8 cellular contexts compared by ENCODE assay signal in the genomic region with DNA sequence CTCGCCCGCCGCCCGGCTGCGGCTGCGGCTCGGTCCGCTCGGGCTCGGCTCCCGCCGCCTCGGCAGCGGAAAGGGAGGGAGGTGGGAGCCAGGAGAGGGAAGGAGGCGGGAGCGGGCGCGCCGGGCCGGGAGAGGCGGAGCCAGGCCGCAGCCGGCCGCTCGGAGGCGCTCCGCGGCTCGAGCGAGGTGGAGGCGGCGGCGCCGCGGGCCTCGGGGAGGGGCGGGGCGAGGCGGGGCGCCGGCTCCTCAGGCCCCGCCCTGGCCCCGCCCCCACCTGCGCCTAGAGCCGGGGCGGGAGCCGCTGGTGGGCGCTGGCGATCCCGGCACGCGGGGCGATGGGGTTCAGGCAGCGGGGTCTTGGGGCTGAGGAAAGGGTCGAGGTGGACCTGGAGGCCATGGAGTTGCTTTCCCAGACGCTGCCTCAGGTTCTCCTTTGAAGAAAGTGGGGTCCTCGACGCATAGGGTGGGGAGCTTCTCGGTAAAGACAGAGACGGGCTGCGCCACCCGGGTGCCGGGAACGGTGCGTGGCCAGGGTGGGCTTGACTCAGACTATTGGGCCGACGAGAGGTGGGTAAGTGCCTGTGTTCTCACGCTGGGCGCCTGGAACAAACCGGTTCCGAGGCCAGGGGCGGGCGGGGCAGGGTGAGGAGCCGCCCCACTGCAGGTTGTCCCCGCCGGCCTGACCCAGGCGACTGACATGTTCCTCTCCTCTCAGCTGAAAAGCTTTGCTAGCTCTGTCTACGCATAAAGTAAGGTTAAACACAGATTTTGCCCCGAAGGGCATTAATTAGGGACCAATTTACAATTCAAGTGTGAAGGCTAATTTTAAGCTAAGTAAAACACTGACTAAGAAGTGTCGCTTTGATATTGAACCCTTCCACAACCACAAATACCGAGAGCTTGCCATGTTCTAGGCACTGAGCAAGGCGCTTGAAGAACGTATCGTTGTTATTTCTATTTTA. TPM values are rescaled to one million over a fixed set of nuclear protein-coding genes. Genes with fewer than 3 reads are reported as not detected.
DNase-seq lines count a peak whose midpoint lies in the region; ATAC-seq, FAIRE-seq and TF ChIP-seq lines count a peak whose summit lies in the region.

A gene (minus strand): TSS at position 75 of the 962 bp plus-strand sequence. CDS start 218 bp downstream, outside the sequence.

- H2BK5ac ChIP-seq in neuronal stem cell (ENCODE audit: low read length) = no peak within 1 kb of the TSS

- H3K79me1 ChIP-seq in neuronal stem cell (ENCODE audit: low read depth, low read length) = no peaks in the 10 kb centered on the region

- peak within 1 kb of the TSS; percentile 8 for H2AK5ac ChIP-seq in neuronal stem cell (ENCODE audit: low read depth, low read length)

- peak within 1 kb of the TSS; percentile 22 for H2BK12ac ChIP-seq in neuronal stem cell (ENCODE audit: low read length)

- in situ Hi-C loops in SK-MEL-5 (cut with HindIII; ENCODE audit: low pct_unique_long_range_greater_than_20kb, low sequenced_read_pairs) = no loop called here

- H3K4ac ChIP-seq in neuronal stem cell (ENCODE audit: low read length) = no peak within 1 kb of the TSS

- H3K9ac ChIP-seq in KMS-11 (peak within 1 kb of the TSS; percentile 55), neuronal stem cell (ENCODE audit: low read depth, low read length, poor library complexity) (peak within 1 kb of the TSS; percentile 86), stomach smooth muscle (ENCODE audit: low read length in 2 of 2) (peak within 1 kb of the TSS; percentile 73 to 74)

- H3K9me3 ChIP-seq in neuronal stem cell (replicated peaks in 1 of 2; ENCODE audit: control insufficient read depth in 2 of 2, insufficient read depth in 1 of 2, low read depth in 1 of 2, low read length in 2 of 2) (no peaks in the 10 kb centered on the region), stomach smooth muscle (ENCODE audit: control insufficient read depth in 2 of 2, low read length in 2 of 2) (no peaks in the 10 kb centered on the region)

- peak within 1 kb of the TSS; percentile 82 for H3K14ac ChIP-seq in neuronal stem cell (ENCODE audit: low read length)

- peak within 1 kb of the TSS; percentile 99 for H2AFZ ChIP-seq in KMS-11 (ENCODE audit: low read depth)
- H2AFZ ChIP-seq in neuronal stem cell (ENCODE audit: low read length) = peak within 1 kb of the TSS; percentile 100

- H3K4me1 ChIP-seq in KMS-11 (ENCODE audit: low read depth, poor library complexity, severe bottlenecking) (peaks cover 13% of the 10 kb centered on the region), neuronal stem cell (ENCODE audit: control insufficient read depth in 2 of 2, insufficient read depth in 1 of 2, low read depth in 1 of 2, low read length in 2 of 2) (peaks cover 5 to 8% of the 10 kb centered on the region in 2 donors), stomach smooth muscle (ENCODE audit: control insufficient read depth, insufficient read depth, low read length) (peaks cover 18% of the 10 kb centered on the region)

- H3K4me2 ChIP-seq in KMS-11 (peak within 1 kb of the TSS; percentile 100), neuronal stem cell (ENCODE audit: insufficient read depth, low read length, poor library complexity, severe bottlenecking) (peak within 1 kb of the TSS; percentile 96)

- 0 out of 2 replicates have a peak, but pooled peaks have one; percentile 14 for TF ChIP-seq CTCF in KMS-11 (conservative IDR thresholded peaks at IDR 0.05; ENCODE audit: low read depth, low read length)

- no peak within 1 kb of the TSS for H3K4me3 ChIP-seq in KMS-11 (IDR thresholded peaks at IDR 0.05; ENCODE audit: insufficient read depth, low read depth, low read length)
- peak within 1 kb of the TSS; percentile 74 to 96 for H3K4me3 ChIP-seq in neuronal stem cell (ENCODE audit: low read length in 2 of 2)
- peak within 1 kb of the TSS; percentile 80 to 82 for H3K4me3 ChIP-seq in stomach smooth muscle (ENCODE audit: low read length in 2 of 2)

- H4K20me1 ChIP-seq in KMS-11 (ENCODE audit: insufficient read depth) = no peaks in the 10 kb centered on the region

- peak within 1 kb of the TSS; percentile 75 for H2BK15ac ChIP-seq in neuronal stem cell (ENCODE audit: low read length)

- H4K91ac ChIP-seq in neuronal stem cell (ENCODE audit: low read depth, low read length, poor library complexity) = peak within 1 kb of the TSS; percentile 72

- peaks cover 3% of the 10 kb centered on the region; the same call in 1 of the 2 replicates for H3K79me2 ChIP-seq in KMS-11 (ENCODE audit: insufficient read depth, low read depth)

- H2BK120ac ChIP-seq in neuronal stem cell (ENCODE audit: low read depth, low read length) = no peak within 1 kb of the TSS

- no CpG with 5 or more reads among the region's 84 CpGs for WGBS in neuronal stem cell (ENCODE audit: extremely low coverage in 2 of 2, insufficient read length in 2 of 2, insufficient replicate concordance in 1 of 2), 2 donors

- peak; percentile 84 for ATAC-seq in GM21717 (IDR thresholded peaks at IDR 0.05; ENCODE audit: unreplicated experiment)

- H4K8ac ChIP-seq in neuronal stem cell (ENCODE audit: low read depth, low read length) = peak within 1 kb of the TSS; percentile 43

- DNase-seq in DMS79 (lab: John Stamatoyannopoulos, UW) (peak; percentile 7), SK-MEL-5 (ENCODE audit: low read depth, low spot score) (peak; percentile 82), frontal cortex (ENCODE audit: low spot score in 2 of 2) (peak; percentile 95 to 96), neuronal stem cell (ENCODE audit: low spot score) (peak; percentile 89)
- peak; percentile 74 for DNase-seq in activated naive CD4-positive, alpha-beta T cell treated with Interleukin-2 at 50 U/mL for 16 hours

- no peaks in the 10 kb centered on the region; the same call in 1 of the 2 replicates for H3K27me3 ChIP-seq in KMS-11 (ENCODE audit: insufficient read depth, low read depth)
- H3K27me3 ChIP-seq in neuronal stem cell (ENCODE audit: control insufficient read depth in 3 of 3, insufficient read depth in 3 of 3, low read depth in 1 of 3, low read length in 3 of 3) = peaks cover 2 to 17% (median 15%) of the 10 kb centered on the region in 3 experiments
- no peaks in the 10 kb centered on the region for H3K27me3 ChIP-seq in stomach smooth muscle (ENCODE audit: control insufficient read depth in 1 of 2, insufficient read depth in 2 of 2, low read length in 2 of 2)

- FAIRE-seq in frontal cortex (lab: Jason Lieb, UNC) = no peak

- H3K36me3 ChIP-seq in KMS-11 (ENCODE audit: insufficient read depth) (no peaks in the 10 kb centered on the region), neuronal stem cell (replicated peaks in 1 of 2; ENCODE audit: control insufficient read depth in 2 of 2, insufficient read depth in 2 of 2, low read length in 2 of 2) (no peaks in the 10 kb centered on the region), stomach smooth muscle (ENCODE audit: control insufficient read depth in 2 of 2, insufficient read depth in 2 of 2, low read length in 2 of 2) (no peaks in the 10 kb centered on the region)

- no peak within 1 kb of the TSS for H3K27ac ChIP-seq in KMS-11
- no peak within 1 kb of the TSS for H3K27ac ChIP-seq in neuronal stem cell (replicated peaks; ENCODE audit: low read length)
- no peak within 1 kb of the TSS for H3K27ac ChIP-seq in stomach smooth muscle (ENCODE audit: low read length)

- H3K18ac ChIP-seq in neuronal stem cell (ENCODE audit: low read length) = peak within 1 kb of the TSS; percentile 97

- peak within 1 kb of the TSS; percentile 91 for H3K23ac ChIP-seq in neuronal stem cell (ENCODE audit: low read depth, low read length, poor library complexity)

RNA-seq across cellular contexts. Expression of the gene that starts here (rescaled TPM):
- total RNA-seq in SK-MEL-5 (2014; rRNA removed; shearing (Covaris generic)) = 32.7 and 36.9 TPM in 2 replicates
- polyA plus RNA-seq in SK-MEL-5 (2015; cell fraction: cytosol; rRNA removed) = 28.0 and 43.3 TPM in 2 replicates
- 31.5 and 40.0 TPM in 2 replicates for polyA plus RNA-seq in SK-MEL-5 (2015; cell fraction: nucleus; rRNA removed)
- 51.0 TPM for total RNA-seq in frontal cortex
- polyA plus RNA-seq in neuronal stem cell (2013, experiment 1 of 2) = 17.4 TPM
- polyA plus RNA-seq in neuronal stem cell (2013, experiment 2 of 2) = 17.4 TPM

Comparison
In these comparisons a context has a peak if more than half of its experiments do, and no peak if none do; other contexts are left out.
1. DNase-seq: peak in every context shown above with its lines; median percentile 96 in frontal cortex; 89 in neuronal stem cell; 82 in SK-MEL-5; 74 in activated naive CD4-positive, alpha-beta T cell treated with Interleukin-2 at 50 U/mL for 16 hours; 7 in DMS79.